8 cellular contexts compared by ENCODE assay signal in the genomic region with DNA sequence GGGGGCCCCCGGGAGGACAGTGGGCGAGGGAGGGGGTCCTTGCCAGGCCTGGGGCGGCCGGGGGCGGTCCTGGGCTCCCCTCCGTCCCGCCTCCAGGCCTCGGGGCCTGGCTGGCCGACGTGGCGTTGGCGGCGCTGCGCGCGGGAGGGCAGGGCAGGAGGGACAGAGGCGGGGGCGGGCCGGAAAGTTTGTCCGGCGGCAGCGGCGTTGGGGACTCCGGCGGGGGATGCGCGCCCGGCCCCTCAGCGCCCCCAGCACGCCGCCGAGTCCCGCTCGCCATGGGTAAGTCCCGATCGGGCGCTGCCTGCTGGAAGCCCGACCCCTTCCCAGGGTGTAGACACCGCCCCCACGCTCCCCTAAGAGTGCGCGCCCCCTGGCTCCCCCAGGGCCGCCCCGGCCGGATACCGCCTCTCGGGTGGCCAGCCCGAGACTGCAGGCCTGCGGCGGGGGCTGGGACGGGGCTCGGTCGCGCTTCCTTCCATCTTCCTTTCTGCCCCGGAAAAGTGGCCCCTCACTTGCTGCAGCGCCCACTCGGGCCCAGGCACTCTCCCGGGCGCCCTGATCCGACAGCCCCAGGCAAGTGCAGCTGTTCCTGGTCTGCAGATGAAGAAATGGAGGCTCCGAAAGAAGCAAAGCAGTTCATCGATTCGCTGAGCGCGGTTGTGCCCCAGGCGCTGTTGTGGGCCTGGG. TPM values are rescaled to one million over a fixed set of nuclear protein-coding genes. Genes with fewer than 3 reads are reported as not detected.
DNase-seq lines count a peak whose midpoint lies in the region; ATAC-seq and TF ChIP-seq lines count a peak whose summit lies in the region.

TSS of gene SLC2A10 (plus strand) at position 191 of the 690 bp plus-strand sequence. CDS start at position 279, 88 bp downstream.

- no peak for TF ChIP-seq CTCF in PC-9 (conservative IDR thresholded peaks at IDR 0.05)
- TF ChIP-seq CTCF in esophagus squamous epithelium (IDR thresholded peaks at IDR 0.05), result no peak
- TF ChIP-seq CTCF in OCI-LY7 (conservative IDR thresholded peaks at IDR 0.05; ENCODE audit: low read length), result no peak

- POLR2A ChIA-PET in PC-9 (lab: Charles Lee; ENCODE audit: unreplicated experiment), result no interaction called here
- POLR2A ChIA-PET in OCI-LY7 (lab: Charles Lee), result no interaction called here

- peaks cover 8% of the 10 kb centered on the region for H3K9me3 ChIP-seq in PC-9 (ENCODE audit: insufficient read depth, low read depth)
- no peaks in the 10 kb centered on the region for H3K9me3 ChIP-seq in esophagus squamous epithelium
- H3K9me3 ChIP-seq in muscle layer of duodenum (ENCODE audit: control insufficient read depth in 1 of 2, low read length in 2 of 2), result no peaks in the 10 kb centered on the region
- H3K9me3 ChIP-seq in aorta (ENCODE audit: control insufficient read depth, low read length), result no peaks in the 10 kb centered on the region
- peaks cover 23% of the 10 kb centered on the region; the same call in 1 of the 2 replicates for H3K9me3 ChIP-seq in OCI-LY7 (ENCODE audit: low read length)

- no peaks in the 10 kb centered on the region for H3K79me2 ChIP-seq in PC-9 (ENCODE audit: low read depth)
- H3K79me2 ChIP-seq in OCI-LY7 (ENCODE audit: insufficient read depth, low read depth, low read length), result no peaks in the 10 kb centered on the region

- TF ChIP-seq POLR2A in esophagus squamous epithelium (IDR thresholded peaks at IDR 0.05), result peak in 1 of 4 donors; percentile 24

- H3K27ac ChIP-seq in PC-9 (no peak within 1 kb of the TSS), esophagus squamous epithelium (peak within 1 kb of the TSS; percentile 80 to 91 (median 86)), muscle layer of duodenum (ENCODE audit: low read length) (peak within 1 kb of the TSS; percentile 10), aorta (ENCODE audit: low read depth in 1 of 2, low read length in 2 of 2) (peak within 1 kb of the TSS in 1 of 2 donors; percentile 4), OCI-LY7 (ENCODE audit: low read depth, low read length, poor library complexity, severe bottlenecking) (no peak within 1 kb of the TSS)

- H2AFZ ChIP-seq in PC-9, result peak within 1 kb of the TSS; percentile 94
- no peak within 1 kb of the TSS for H2AFZ ChIP-seq in OCI-LY7 (ENCODE audit: low read length)

- H3F3A ChIP-seq in PC-9 (ENCODE audit: insufficient read depth, low read depth), result no peaks in the 10 kb centered on the region

- CTCF ChIA-PET in PC-9 (lab: Charles Lee), result no interaction called here
- CTCF ChIA-PET in OCI-LY7 (lab: Charles Lee; ENCODE audit: unreplicated experiment), result no interaction called here

- no peaks in the 10 kb centered on the region for H3K9me2 ChIP-seq in PC-9 (ENCODE audit: insufficient read depth)
- H3K9me2 ChIP-seq in OCI-LY7 (ENCODE audit: insufficient read depth, low read length), result no peaks in the 10 kb centered on the region

- H3K4me3 ChIP-seq in PC-9 (peak within 1 kb of the TSS; percentile 77), esophagus squamous epithelium (peak within 1 kb of the TSS; percentile 74 to 87 (median 78)), muscle layer of duodenum (ENCODE audit: low read depth in 1 of 2, low read length in 2 of 2) (peak within 1 kb of the TSS; percentile 64 to 71), aorta (ENCODE audit: low read length in 2 of 2) (peak within 1 kb of the TSS; percentile 51 to 81), OCI-LY7 (ENCODE audit: low read depth, low read length, poor library complexity, severe bottlenecking) (no peak within 1 kb of the TSS)

- peaks cover 10% of the 10 kb centered on the region for H3K4me1 ChIP-seq in PC-9 (replicated peaks; ENCODE audit: insufficient read depth)
- peaks cover 13 to 52% (median 20%) of the 10 kb centered on the region in 3 donors for H3K4me1 ChIP-seq in esophagus squamous epithelium
- H3K4me1 ChIP-seq in muscle layer of duodenum (ENCODE audit: control insufficient read depth in 1 of 2, insufficient read depth in 2 of 2, low read length in 2 of 2), result peaks cover 5 to 6% of the 10 kb centered on the region in 2 donors
- H3K4me1 ChIP-seq in aorta (ENCODE audit: control insufficient read depth in 1 of 2, insufficient read depth in 2 of 2, low read length in 2 of 2), result no peaks in the 10 kb centered on the region
- no peaks in the 10 kb centered on the region for H3K4me1 ChIP-seq in OCI-LY7 (ENCODE audit: insufficient read depth, low read length, poor library complexity, severe bottlenecking)

- peak within 1 kb of the TSS; percentile 78 for H3K4me2 ChIP-seq in PC-9
- H3K4me2 ChIP-seq in OCI-LY7 (ENCODE audit: low read length), result no peak within 1 kb of the TSS

- H3K27me3 ChIP-seq in PC-9 (ENCODE audit: insufficient read depth, low read depth) (no peaks in the 10 kb centered on the region), esophagus squamous epithelium (peaks cover 0 to 7% (median 0%) of the 10 kb centered on the region in 4 donors), muscle layer of duodenum (ENCODE audit: low read depth, low read length) (no peaks in the 10 kb centered on the region), aorta (ENCODE audit: control insufficient read depth in 1 of 2, insufficient read depth in 2 of 2, low read length in 1 of 2) (no peaks in the 10 kb centered on the region)

- H4K20me1 ChIP-seq in PC-9 (ENCODE audit: insufficient read depth), result no peaks in the 10 kb centered on the region
- H4K20me1 ChIP-seq in OCI-LY7 (ENCODE audit: insufficient read depth, low read length), result no peaks in the 10 kb centered on the region

- peak; percentile 69 for DNase-seq in EL
- peak; percentile 34 to 66 for DNase-seq in PC-9
- DNase-seq in esophagus squamous epithelium (lab: John Stamatoyannopoulos, UW), result no peak
- peak; percentile 82 to 91 for DNase-seq in aorta
- DNase-seq in OCI-LY7 (ENCODE audit: low spot score), result no peak
- DNase-seq in NCI-H226, result no peak
- no peak for DNase-seq in NCI-H2196 treated with DMSO at 0.1 percent for 48 hours (lab: John Stamatoyannopoulos, UW; ENCODE audit: unreplicated experiment)

- BruUV-seq in PC-9 (replicated peaks; lab: Mats Ljungman, UMichigan) (TSS peak; percentile 55), OCI-LY7 (replicated peaks; lab: Mats Ljungman, UMichigan) (no TSS peak)

- intact Hi-C loops in PC-9 (cut with micrococcal nuclease; ENCODE audit: unreplicated experiment), result no loop called here
- intact Hi-C loops in esophagus squamous epithelium (cut with DNase I), result no loop called here
- intact Hi-C loops in aorta (cut with DNase I), result no loop called here
- intact Hi-C loops in OCI-LY7 (cut with micrococcal nuclease; ENCODE audit: unreplicated experiment), result no loop called here

- peak; percentile 88 for ATAC-seq in aorta (ENCODE audit: low FRiP score)

- H3K36me3 ChIP-seq in PC-9 (ENCODE audit: low read depth), result no peaks in the 10 kb centered on the region
- no peaks in the 10 kb centered on the region for H3K36me3 ChIP-seq in esophagus squamous epithelium
- no peaks in the 10 kb centered on the region for H3K36me3 ChIP-seq in muscle layer of duodenum (ENCODE audit: control insufficient read depth in 1 of 2, insufficient read depth in 2 of 2, low read length in 2 of 2)
- no peaks in the 10 kb centered on the region for H3K36me3 ChIP-seq in aorta (ENCODE audit: control insufficient read depth in 1 of 2, insufficient read depth in 2 of 2, low read length in 1 of 2)
- H3K36me3 ChIP-seq in OCI-LY7 (ENCODE audit: insufficient read depth, low read length), result no peaks in the 10 kb centered on the region

- 0 to 3% methylated on average over 2 to 6 of the region's 66 CpGs for WGBS in esophagus squamous epithelium, 2 donors
- 0 to 1% methylated on average over 38 to 66 of the region's 66 CpGs for WGBS in aorta, 2 donors

RNA-seq across cellular contexts. Expression of gene SLC2A10, which starts in this region (rescaled TPM):
- total RNA-seq in PC-9 (2021) (28.6 and 33.6 TPM in 2 replicates), esophagus squamous epithelium (1 to 10 TPM; 3.1 to 6.7 (median 5.4) TPM), aorta (10 to 100 TPM; 13.9 to 25.6 TPM), OCI-LY7 (2022) (not detected in 2 replicates)
- polyA plus RNA-seq in aorta, result 1 to 10 TPM; 3.5 to 9.7 TPM
- total RNA-seq in OCI-LY7 (2014; rRNA removed; shearing (Covaris generic)), result not detected in 2 replicates

Comparison
In these comparisons a context has a peak if more than half of its experiments do, and no peak if none do; other contexts are left out.
1. RNA of gene SLC2A10 (total RNA-seq): 28.6 to 33.6 TPM in PC-9, 13.9 to 25.6 TPM in aorta and 3.1 to 6.7 TPM in esophagus squamous epithelium; not detected in OCI-LY7; every median in the first group is over 4 times any median in the second.
2. DNase-seq: peak in EL (single experiment), PC-9 (2 of 2) and aorta (2 of 2); none in esophagus squamous epithelium (single experiment), OCI-LY7 (single experiment), NCI-H226 (single experiment) and NCI-H2196 treated with DMSO at 0.1 percent for 48 hours (single experiment).
3. H3K27ac ChIP-seq: peak in esophagus squamous epithelium (4 of 4) and muscle layer of duodenum (single experiment); none in PC-9 (single experiment) and OCI-LY7 (single experiment).